In the genomic region with DNA sequence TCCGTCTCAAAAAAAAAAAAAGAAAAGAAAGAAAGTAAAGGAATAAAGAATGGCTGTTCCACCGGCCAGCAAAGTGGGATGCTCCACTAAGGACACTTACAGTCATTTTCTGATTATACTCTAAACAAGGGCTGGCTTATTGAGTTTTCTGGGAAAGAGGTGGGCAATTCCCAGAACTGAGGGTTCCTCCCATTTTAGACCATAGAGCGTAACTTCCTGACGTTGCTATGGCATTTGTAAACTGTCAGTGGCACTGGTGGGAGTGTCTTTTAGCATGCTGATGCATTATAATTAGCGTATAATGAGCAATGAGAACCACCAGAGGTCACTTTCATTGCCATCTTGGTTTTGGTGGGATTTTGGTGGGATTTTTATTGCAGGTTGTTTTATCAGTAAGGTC, we compare ENCODE assay signal across 25 cellular contexts.
"Had no signal": no experiment of that assay in that cellular context is flagged by ENCODE, and none has a peak within 500 bp of the region (broad histone marks: within the 10 kb centered on the region; RNA-seq: fewer than 3 reads in every experiment).

No MANE protein-coding gene starts in this region.

- H3K9me3 Mint-ChIP-seq: dendritic cell treated with granulocyte-macrophage colony-stimulating factor and Interleukin-4, amounts not matched to agents 40 ng/mL and 50 ng/mL, for 4 days; effector memory CD8-positive, alpha-beta T cell had no signal

- H3K27me3 Mint-ChIP-seq: dendritic cell treated with granulocyte-macrophage colony-stimulating factor and Interleukin-4, amounts not matched to agents 40 ng/mL and 50 ng/mL, for 4 days; effector memory CD8-positive, alpha-beta T cell had no signal

- H3K4me3 Mint-ChIP-seq: dendritic cell treated with granulocyte-macrophage colony-stimulating factor and Interleukin-4, amounts not matched to agents 40 ng/mL and 50 ng/mL, for 4 days; effector memory CD8-positive, alpha-beta T cell; endodermal cell; mesothelial cell of epicardium had no signal

- H3K4me1 Mint-ChIP-seq: endodermal cell, mesothelial cell of epicardium had no signal

- ATAC-seq: effector memory CD8-positive, alpha-beta T cell; esophagus mucosa; gastrocnemius medialis; heart right ventricle; left cardiac atrium; left lung; left ventricle myocardium superior; lower lobe of right lung; mucosa of descending colon had no signal

- DNase-seq: colonic mucosa; cortex of kidney; effector CD8-positive, alpha-beta T cell; effector memory CD8-positive, alpha-beta T cell; endodermal cell; esophagus squamous epithelium; foreskin fibroblast; foreskin melanocyte; gastrocnemius medialis; glutamatergic neuron; head of caudate nucleus; heart right ventricle; hippocampal formation; left cardiac atrium; left lung; left ventricle myocardium superior; lower lobe of right lung; mesenchymal stem cell; mucosa of descending colon had no signal

- FAIRE-seq: endometrium, islet of Langerhans, keratinocyte had no signal

- H3K27ac Mint-ChIP-seq: dendritic cell treated with granulocyte-macrophage colony-stimulating factor and Interleukin-4, amounts not matched to agents 40 ng/mL and 50 ng/mL, for 4 days; endodermal cell; mesothelial cell of epicardium had no signal
